15 cellular contexts compared by ENCODE assay signal in the genomic region with DNA sequence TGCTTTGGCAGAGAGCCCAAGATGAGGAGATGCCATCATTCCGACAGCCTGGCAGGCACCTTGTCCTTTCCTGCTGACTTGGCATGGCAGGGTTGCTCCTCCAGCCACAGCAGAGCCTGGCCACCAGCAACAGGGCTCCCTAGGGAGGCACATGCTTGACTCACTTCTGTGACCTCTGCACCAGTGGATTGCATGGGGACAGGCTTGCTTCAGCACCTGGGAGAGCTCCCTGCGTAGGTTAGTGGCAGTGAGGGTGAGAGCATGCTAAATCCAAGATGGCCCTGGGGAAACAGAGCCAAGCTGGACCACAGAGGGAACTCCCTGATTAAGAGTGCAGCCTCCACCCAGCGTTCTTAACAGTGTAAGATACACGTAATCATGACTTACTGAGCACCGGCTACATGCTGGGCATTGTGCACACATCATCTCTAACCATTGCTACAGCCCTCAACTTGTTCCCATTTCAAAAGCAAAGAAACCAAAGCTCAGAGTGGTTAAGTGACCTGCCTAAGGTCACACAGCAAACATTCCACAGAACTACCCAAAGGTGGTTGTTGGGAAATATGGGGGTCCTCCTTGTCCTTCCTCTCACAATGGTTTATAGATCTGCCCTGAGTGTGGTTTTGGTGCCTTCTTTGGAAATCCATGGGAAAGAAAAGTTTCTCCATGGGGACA.
DNase-seq lines count a peak whose midpoint lies in the region; ATAC-seq, FAIRE-seq and TF ChIP-seq lines count a peak whose summit lies in the region.
"Had no signal": no experiment of that assay in that cellular context is flagged by ENCODE, and none has a peak within 500 bp of the region (broad histone marks: within the 10 kb centered on the region; RNA-seq: fewer than 3 reads in every experiment).

No MANE protein-coding gene starts in this region.

- WGBS in tibial nerve, 2 donors = 71 to 74% methylated on average over 4 to 5 of the region's 5 CpGs
- WGBS in sigmoid colon, 2 donors = 72 to 73% methylated on average over 5 of the region's 5 CpGs

- FAIRE-seq in urothelium cell line (lab: Jason Lieb, UNC) = peak; percentile 93

- POLR2A ChIA-PET in activated naive CD8-positive, alpha-beta T cell treated with anti-CD3 and anti-CD28 coated beads, Interleukin-2, amount 10 ng/mL, durations not matched to agents 7 days and 5 days (lab: Charles Lee) = no interaction called here

- H3K36me3 Mint-ChIP-seq in activated naive CD8-positive, alpha-beta T cell treated with anti-CD3 and anti-CD28 coated beads, Interleukin-2, amount 10 ng/mL, durations not matched to agents 7 days and 5 days = no peaks in the 10 kb centered on the region
- H3K36me3 Mint-ChIP-seq in activated naive CD8-positive, alpha-beta T cell treated with anti-CD3 and anti-CD28 coated beads for 36 hours = no peaks in the 10 kb centered on the region

- TF ChIP-seq CTCF in NB4 (IDR thresholded peaks at IDR 0.05; ENCODE audit: low read depth, low read length) (no peak), tibial nerve (IDR thresholded peaks at IDR 0.05) (no peak), sigmoid colon (IDR thresholded peaks at IDR 0.05) (no peak)

- H3K4me1 ChIP-seq in tibial nerve = no peaks in the 10 kb centered on the region
- H3K4me1 ChIP-seq in sigmoid colon = no peaks in the 10 kb centered on the region

- H3K4me1 Mint-ChIP-seq in activated naive CD8-positive, alpha-beta T cell treated with anti-CD3 and anti-CD28 coated beads, Interleukin-2, amount 10 ng/mL, durations not matched to agents 7 days and 5 days = no peaks in the 10 kb centered on the region
- peaks cover 10% of the 10 kb centered on the region for H3K4me1 Mint-ChIP-seq in activated naive CD8-positive, alpha-beta T cell treated with anti-CD3 and anti-CD28 coated beads for 36 hours
- H3K4me1 Mint-ChIP-seq: B cell had no signal

- TF ChIP-seq POLR2A in NB4 (IDR thresholded peaks at IDR 0.05; ENCODE audit: extremely low read depth, insufficient read length) = no peak
- no peak for TF ChIP-seq POLR2A in tibial nerve (IDR thresholded peaks at IDR 0.05)
- TF ChIP-seq POLR2A in sigmoid colon (IDR thresholded peaks at IDR 0.05) = no peak

- H3K27ac Mint-ChIP-seq in activated naive CD8-positive, alpha-beta T cell treated with anti-CD3 and anti-CD28 coated beads, Interleukin-2, amount 10 ng/mL, durations not matched to agents 7 days and 5 days = no peak overlapping the region
- H3K27ac Mint-ChIP-seq in activated naive CD8-positive, alpha-beta T cell treated with anti-CD3 and anti-CD28 coated beads for 36 hours = no peak overlapping the region
- H3K27ac Mint-ChIP-seq: B cell had no signal

- H3K27ac ChIP-seq in tibial nerve = no peak overlapping the region
- H3K27ac ChIP-seq in sigmoid colon = no peak overlapping the region
- H3K27ac ChIP-seq: coronary artery, PC-9 had no signal

- no peaks in the 10 kb centered on the region for H3K27me3 Mint-ChIP-seq in activated naive CD8-positive, alpha-beta T cell treated with anti-CD3 and anti-CD28 coated beads, Interleukin-2, amount 10 ng/mL, durations not matched to agents 7 days and 5 days
- H3K27me3 Mint-ChIP-seq in activated naive CD8-positive, alpha-beta T cell treated with anti-CD3 and anti-CD28 coated beads for 36 hours = no peaks in the 10 kb centered on the region
- H3K27me3 Mint-ChIP-seq: B cell had no signal

- no peak for ATAC-seq in activated naive CD8-positive, alpha-beta T cell treated with anti-CD3 and anti-CD28 coated beads, Interleukin-2, amount 10 ng/mL, durations not matched to agents 7 days and 5 days (ENCODE audit: low read depth)

- H3K27me3 ChIP-seq in tibial nerve (no peaks in the 10 kb centered on the region), sigmoid colon (no peaks in the 10 kb centered on the region)

- H3K9me3 ChIP-seq in tibial nerve (peaks cover 0 to 13% (median 0%) of the 10 kb centered on the region in 4 donors), sigmoid colon (no peaks in the 10 kb centered on the region)

- peaks cover 2% of the 10 kb centered on the region for H3K9me3 Mint-ChIP-seq in activated naive CD8-positive, alpha-beta T cell treated with anti-CD3 and anti-CD28 coated beads, Interleukin-2, amount 10 ng/mL, durations not matched to agents 7 days and 5 days
- peaks cover 8% of the 10 kb centered on the region for H3K9me3 Mint-ChIP-seq in activated naive CD8-positive, alpha-beta T cell treated with anti-CD3 and anti-CD28 coated beads for 36 hours

- intact Hi-C loops in cardiac septum (cut with DNase I) = no loop called here
- intact Hi-C loops in sigmoid colon (cut with DNase I) = no loop called here

- peak; percentile 37 for DNase-seq in activated naive CD8-positive, alpha-beta T cell treated with anti-CD3 and anti-CD28 coated beads, Interleukin-2, amount 10 ng/mL, durations not matched to agents 7 days and 5 days
- no peak for DNase-seq in activated naive CD8-positive, alpha-beta T cell treated with anti-CD3 and anti-CD28 coated beads for 36 hours
- DNase-seq in NB4 (ENCODE audit: low read depth) (peak; percentile 64), cerebellar cortex (ENCODE audit: low spot score) (peak; percentile 12), urothelium cell line (ENCODE audit: low spot score) (peak; percentile 71), tibial nerve (ENCODE audit: low spot score in 2 of 2) (no peak), cardiac septum (ENCODE audit: low spot score) (no peak), sigmoid colon (no peak)
- DNase-seq: activated CD4-positive, CD25-positive, alpha-beta regulatory T cell; activated naive CD4-positive, alpha-beta T cell treated with Interleukin-2 at 50 U/mL for 16 hours; foreskin fibroblast; NCI-H2029 had no signal

- H3K36me3 ChIP-seq in tibial nerve (no peaks in the 10 kb centered on the region), sigmoid colon (no peaks in the 10 kb centered on the region)

- TF ChIP-seq EP300 in tibial nerve (IDR thresholded peaks at IDR 0.05) = no peak
- no peak for TF ChIP-seq EP300 in sigmoid colon (IDR thresholded peaks at IDR 0.05)

- no peak overlapping the region for H3K4me3 ChIP-seq in NB4 (ENCODE audit: low read depth, low read length)
- no peak overlapping the region for H3K4me3 ChIP-seq in tibial nerve
- no peak overlapping the region for H3K4me3 ChIP-seq in sigmoid colon
- H3K4me3 ChIP-seq: coronary artery, PC-9 had no signal

- no peak overlapping the region for H3K4me3 Mint-ChIP-seq in activated naive CD8-positive, alpha-beta T cell treated with anti-CD3 and anti-CD28 coated beads, Interleukin-2, amount 10 ng/mL, durations not matched to agents 7 days and 5 days
- H3K4me3 Mint-ChIP-seq in activated naive CD8-positive, alpha-beta T cell treated with anti-CD3 and anti-CD28 coated beads for 36 hours = no peak overlapping the region
- H3K4me3 Mint-ChIP-seq: B cell had no signal

Comparison
In these comparisons a context has a peak if more than half of its experiments do, and no peak if none do; other contexts are left out.
1. DNase-seq: peak in activated naive CD8-positive, alpha-beta T cell treated with anti-CD3 and anti-CD28 coated beads, Interleukin-2, amount 10 ng/mL, durations not matched to agents 7 days and 5 days (single experiment), NB4 (single experiment), cerebellar cortex (single experiment) and urothelium cell line (single experiment); none in activated naive CD8-positive, alpha-beta T cell treated with anti-CD3 and anti-CD28 coated beads for 36 hours (single experiment), tibial nerve (0 of 2), cardiac septum (single experiment) and sigmoid colon (single experiment).